In genomic region chr4:131774382-131774781, GRCh38 we compare ENCODE assay signal across 8 cellular contexts.
A peak's percentile ranks its signal among the peaks of the same experiment; 100 is the strongest.
DNase-seq lines count a peak whose midpoint lies in the region; TF ChIP-seq lines count a peak whose summit lies in the region.
"Not testable (repeated sequence)": the region's sequence is repeated elsewhere in the genome, so short reads cannot be mapped to it uniquely, and the experiment has no call there.

No MANE protein-coding gene starts in this region.

- H3K27ac ChIP-seq in GM23248 (peak overlapping the region; percentile 35; the same call in 1 of the 2 replicates), brain microvascular endothelial cell (peak overlapping the region; percentile 60)
- not testable (repeated sequence) for H3K27ac ChIP-seq in fibroblast of lung (ENCODE audit: insufficient read depth, low read length)

- not testable (repeated sequence) for H3K79me2 ChIP-seq in GM23248 (ENCODE audit: insufficient read depth); fibroblast of lung (ENCODE audit: control insufficient read depth, insufficient read depth, low read length)

- not testable (repeated sequence) for H2AFZ ChIP-seq in GM23248; fibroblast of lung (ENCODE audit: low read length)

- H3K9me3 ChIP-seq in GM23248 (ENCODE audit: low read depth); fibroblast of lung (ENCODE audit: control insufficient read depth, insufficient read depth, low read depth, low read length); skeletal muscle satellite cell (replicated peaks; ENCODE audit: low read length): not testable (repeated sequence)

- H3F3A ChIP-seq in GM23248 (ENCODE audit: insufficient read depth): not testable (repeated sequence)

- TF ChIP-seq CTCF in brain microvascular endothelial cell (IDR thresholded peaks at IDR 0.05; ENCODE audit: low read depth, low read length, missing control alignments); fibroblast of lung (conservative IDR thresholded peaks at IDR 0.05 in 1 of 2, IDR thresholded peaks at IDR 0.05 in 1 of 2; ENCODE audit: low read depth in 1 of 2, low read length in 2 of 2); kidney epithelial cell (IDR thresholded peaks at IDR 0.05; ENCODE audit: insufficient read depth, low read length, poor library complexity, severe bottlenecking): not testable (repeated sequence)

- not testable (repeated sequence) for H3K9me2 ChIP-seq in GM23248 (ENCODE audit: insufficient read depth)

- in situ Hi-C loops in GM23248 (cut with MboI); brain microvascular endothelial cell (cut with HindIII; ENCODE audit: low pct_ligation_motif_present, low sequenced_read_pairs): not testable (repeated sequence)

- not testable (repeated sequence) for H3K27me3 ChIP-seq in GM23248 (replicated peaks; ENCODE audit: insufficient read depth); brain microvascular endothelial cell (replicated peaks); fibroblast of lung (ENCODE audit: control insufficient read depth, insufficient read depth, low read length); kidney epithelial cell (ENCODE audit: control insufficient read depth, insufficient read depth, low read length); skeletal muscle satellite cell (ENCODE audit: control insufficient read depth, insufficient read depth, low read length)

- not testable (repeated sequence) for H4K20me1 ChIP-seq in GM23248 (ENCODE audit: insufficient read depth); fibroblast of lung (ENCODE audit: control insufficient read depth, extremely low read depth, insufficient read depth, low read length)

- 0% methylated on average over 3 of the region's 3 CpGs for WGBS in GM23248 (ENCODE audit: low coverage in 1 of 2, low lambda C conversion rate in 2 of 2, missing lambda C conversion rate in 2 of 2), 2 experiments

- H3K36me3 ChIP-seq in GM23248 (ENCODE audit: low read depth); brain microvascular endothelial cell (replicated peaks); fibroblast of lung (ENCODE audit: control insufficient read depth, insufficient read depth, low read length); kidney epithelial cell (ENCODE audit: control insufficient read depth, insufficient read depth, low read length); skeletal muscle satellite cell (ENCODE audit: insufficient read depth, low read length): not testable (repeated sequence)

- not testable (repeated sequence) for H3K9ac ChIP-seq in GM23248; fibroblast of lung (ENCODE audit: insufficient read depth, low read length)
- H3K9ac ChIP-seq in skeletal muscle satellite cell (ENCODE audit: low read depth, low read length): peak overlapping the region; percentile 14

- not testable (repeated sequence) for H3K4me1 ChIP-seq in GM23248 (ENCODE audit: insufficient read depth); fibroblast of lung (ENCODE audit: control insufficient read depth, extremely low read depth, insufficient read depth, low read length); skeletal muscle satellite cell (ENCODE audit: control insufficient read depth, insufficient read depth, low read length)

- H3K4me3 ChIP-seq in GM23248; brain microvascular endothelial cell (ENCODE audit: low read depth, low read length); fibroblast of lung (replicated peaks in 1 of 4; ENCODE audit: control extremely low read depth in 1 of 4, insufficient read depth in 1 of 4, low read depth in 3 of 4, low read length in 4 of 4); kidney epithelial cell (ENCODE audit: low read depth, low read length); skeletal muscle satellite cell (ENCODE audit: low read length): not testable (repeated sequence)

- DNase-seq in AG08396 (ENCODE audit: low spot score) (peak; percentile 41), GM23248 (peak; percentile 73), LoVo (ENCODE audit: low spot score) (peak; percentile 18), SK-N-DZ (ENCODE audit: low spot score) (peak; percentile 2), brain microvascular endothelial cell (peak; percentile 91), fibroblast of lung (ENCODE audit: low read depth in 2 of 2) (peak; percentile 90 to 94), kidney epithelial cell (ENCODE audit: low read depth) (peak; percentile 25)

- H3K4me2 ChIP-seq in GM23248 (ENCODE audit: unreplicated experiment) (peak overlapping the region; percentile 3), skeletal muscle satellite cell (ENCODE audit: low read length) (peak overlapping the region; percentile 63)
- H3K4me2 ChIP-seq in fibroblast of lung (ENCODE audit: extremely low read depth, insufficient read depth, low read length): not testable (repeated sequence)

Comparison
In these comparisons a context has a peak if more than half of its experiments do, and no peak if none do; other contexts are left out.
1. DNase-seq: peak in every context shown above with its lines; median percentile 92 in fibroblast of lung; 91 in brain microvascular endothelial cell; 73 in GM23248; 41 in AG08396; 25 in kidney epithelial cell; 18 in LoVo; 2 in SK-N-DZ.